Comparison of ENCODE assay signal across 9 cellular contexts in genomic region chr19:49638360-49638759, GRCh38. TPM values are rescaled to one million over a fixed set of nuclear protein-coding genes. Genes with fewer than 3 reads are reported as not detected.
A peak's percentile ranks its signal among the peaks of the same experiment; 100 is the strongest.
DNase-seq lines count a peak whose midpoint lies in the region; ATAC-seq and TF ChIP-seq lines count a peak whose summit lies in the region.
"Had no signal": no experiment of that assay in that cellular context is flagged by ENCODE, and none has a peak within 500 bp of the region (broad histone marks: within the 10 kb centered on the region; RNA-seq: fewer than 3 reads in every experiment).

No MANE protein-coding gene starts in this region.

- no peak for TF ChIP-seq CTCF in tibial artery (IDR thresholded peaks at IDR 0.05)

- no peak for ATAC-seq in activated T-cell treated with anti-CD3 and anti-CD28 coated beads, Interleukin-2, amount 50 U/mL, for 72 hours (replicated peaks in 1 of 2)
- ATAC-seq in left colon: no peak
- no peak for ATAC-seq in HG03196 (IDR thresholded peaks at IDR 0.05; ENCODE audit: unreplicated experiment)

- DNase-seq in activated T-cell treated with anti-CD3 and anti-CD28 coated beads, Interleukin-2, amount 50 U/mL, for 72 hours: no peak
- no peak for DNase-seq in activated T-cell treated with anti-CD3 and anti-CD28 coated beads, Interleukin-2, amount 50 U/mL, for 1 hour
- DNase-seq in astrocyte of the hippocampus (ENCODE audit: low read depth, low spot score): peak; percentile 42
- peak; percentile 47 to 49 for DNase-seq in left colon
- DNase-seq in tibial artery: no peak
- no peak for DNase-seq in COR-L47 (lab: John Stamatoyannopoulos, UW)
- DNase-seq in kidney glomerular epithelial cell (lab: John Stamatoyannopoulos, UW): no peak

- H3K9me3 ChIP-seq in tibial artery: no peaks in the 10 kb centered on the region

- peaks cover 50% of the 10 kb centered on the region for H3K4me1 Mint-ChIP-seq in activated T-cell treated with anti-CD3 and anti-CD28 coated beads, Interleukin-2, amount 50 U/mL, for 72 hours (ENCODE audit: low read depth)

- H3K36me3 ChIP-seq in tibial artery: peaks cover 12 to 25% (median 22%) of the 10 kb centered on the region in 3 donors

- H3K4me3 Mint-ChIP-seq in activated T-cell treated with anti-CD3 and anti-CD28 coated beads, Interleukin-2, amount 50 U/mL, for 72 hours: peak overlapping the region; percentile 70 to 100

- H3K27ac ChIP-seq in tibial artery: peak overlapping the region; percentile 93 to 97
- H3K27ac ChIP-seq: KMS-11 had no signal

- H3K36me3 Mint-ChIP-seq in activated T-cell treated with anti-CD3 and anti-CD28 coated beads, Interleukin-2, amount 50 U/mL, for 72 hours (ENCODE audit: insufficient read depth in 2 of 2): peaks cover 0 to 1% of the 10 kb centered on the region in 2 donors

- H3K27me3 ChIP-seq in tibial artery: no peaks in the 10 kb centered on the region

- H3K27ac Mint-ChIP-seq in activated T-cell treated with anti-CD3 and anti-CD28 coated beads, Interleukin-2, amount 50 U/mL, for 72 hours: peak overlapping the region; percentile 27

- peaks cover under 1 to 46% (median 24%) of the 10 kb centered on the region in 4 donors for H3K4me1 ChIP-seq in tibial artery

- no peaks in the 10 kb centered on the region for H3K9me3 Mint-ChIP-seq in activated T-cell treated with anti-CD3 and anti-CD28 coated beads, Interleukin-2, amount 50 U/mL, for 72 hours

- intact Hi-C loops in left colon (cut with DNase I, micrococcal nuclease) (loop anchor here in 1 of 2 donors (5.0 kb wide), 1 partner anchor 46 kb away; the partner anchor contains the start of gene PRR12), tibial artery (cut with DNase I; ENCODE audit: low total_unique reads) (no loop called here)

- peak overlapping the region; percentile 92 to 99 for H3K4me3 ChIP-seq in tibial artery

- H3K27me3 Mint-ChIP-seq in activated T-cell treated with anti-CD3 and anti-CD28 coated beads, Interleukin-2, amount 50 U/mL, for 72 hours (ENCODE audit: low read depth): peaks cover 6% of the 10 kb centered on the region

RNA-seq across cellular contexts. Expression of gene RRAS, which starts 1.6 kb away (rescaled TPM):
- total RNA-seq in activated T-cell treated with anti-CD3 and anti-CD28 coated beads, Interleukin-2, amount 50 U/mL, for 72 hours: 10 to 100 TPM; 11.3 to 13.5 TPM
- total RNA-seq in left colon: 10 to 100 TPM; 41.7 to 76.6 TPM

RNA-seq across cellular contexts. Expression of gene SCAF1, which starts 3.6 kb away (rescaled TPM):
- 10 to 100 TPM; 57.7 to 60.1 TPM for total RNA-seq in activated T-cell treated with anti-CD3 and anti-CD28 coated beads, Interleukin-2, amount 50 U/mL, for 72 hours
- total RNA-seq in left colon: 10 to 100 TPM; 60.9 to 62.7 TPM

RNA-seq across cellular contexts. Expression of gene IRF3, which starts 27.3 kb away (rescaled TPM):
- 100 to 1,000 TPM; 135 to 141 TPM for total RNA-seq in activated T-cell treated with anti-CD3 and anti-CD28 coated beads, Interleukin-2, amount 50 U/mL, for 72 hours
- total RNA-seq in left colon: 10 to 100 TPM; 69.0 to 83.1 TPM

RNA-seq across cellular contexts. Expression of gene BCL2L12, which starts 27.4 kb away (rescaled TPM):
- total RNA-seq in activated T-cell treated with anti-CD3 and anti-CD28 coated beads, Interleukin-2, amount 50 U/mL, for 72 hours: 10 to 100 TPM; 80.3 to 82.6 TPM
- 10 to 100 TPM; 13.8 to 14.9 TPM for total RNA-seq in left colon

RNA-seq across cellular contexts. Expression of gene PRMT1, which starts 38.7 kb away (rescaled TPM):
- 100 to 1,000 TPM; 201 to 251 TPM for total RNA-seq in activated T-cell treated with anti-CD3 and anti-CD28 coated beads, Interleukin-2, amount 50 U/mL, for 72 hours
- 10 to 100 TPM; 66.7 to 83.9 TPM for total RNA-seq in left colon

Comparison
In these comparisons a context has a peak if more than half of its experiments do, and no peak if none do; other contexts are left out.
1. DNase-seq: peak in astrocyte of the hippocampus (single experiment) and left colon (2 of 2); none in activated T-cell treated with anti-CD3 and anti-CD28 coated beads, Interleukin-2, amount 50 U/mL, for 72 hours (0 of 2), activated T-cell treated with anti-CD3 and anti-CD28 coated beads, Interleukin-2, amount 50 U/mL, for 1 hour (single experiment), tibial artery (0 of 2), COR-L47 (single experiment) and kidney glomerular epithelial cell (single experiment).